9 cellular contexts compared by ENCODE assay signal in the genomic region with DNA sequence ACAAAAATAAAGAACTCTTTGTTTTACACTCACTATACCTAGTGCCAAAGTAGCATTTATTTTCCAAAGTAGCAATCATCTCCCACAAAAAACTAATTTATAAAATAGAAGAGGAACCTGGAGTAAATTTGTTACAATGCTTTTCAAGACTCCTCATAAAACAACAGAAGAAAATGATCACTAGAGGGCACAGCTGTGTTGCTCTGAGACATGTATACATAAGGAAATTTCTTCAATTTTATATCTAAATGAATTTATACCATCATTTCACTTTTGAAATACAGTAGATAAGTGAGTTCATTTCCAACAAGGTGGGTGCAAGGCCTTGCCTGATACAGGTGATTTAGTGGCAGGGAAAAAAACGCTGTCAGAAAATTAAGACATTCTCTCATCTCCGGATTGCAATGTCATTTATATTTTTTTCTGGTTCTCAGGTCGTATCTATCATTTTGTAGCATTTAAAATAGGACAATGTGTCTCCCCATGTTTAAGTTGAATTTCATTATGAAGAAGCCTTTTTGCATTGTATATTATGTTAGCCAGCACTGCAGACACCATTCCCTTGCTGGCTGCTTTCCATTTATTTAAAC. TPM values are rescaled to one million over a fixed set of nuclear protein-coding genes. Genes with fewer than 3 reads are reported as not detected.
DNase-seq lines count a peak whose midpoint lies in the region; ATAC-seq and TF ChIP-seq lines count a peak whose summit lies in the region.
"Had no signal": no experiment of that assay in that cellular context is flagged by ENCODE, and none has a peak within 500 bp of the region (broad histone marks: within the 10 kb centered on the region; RNA-seq: fewer than 3 reads in every experiment).

No MANE protein-coding gene starts in this region.

- H3K27me3 ChIP-seq in Loucy (ENCODE audit: insufficient read depth, low read length, poor library complexity, severe bottlenecking) (no peaks in the 10 kb centered on the region), mammary epithelial cell (ENCODE audit: insufficient read depth, low read length) (no peaks in the 10 kb centered on the region), neural cell (ENCODE audit: insufficient read depth, low read depth, low read length) (no peaks in the 10 kb centered on the region)
- H3K27me3 ChIP-seq: SJSA1 had no signal

- intact Hi-C loops in mammary epithelial cell (cut with micrococcal nuclease): loop anchor here (1.0 kb wide), 1 partner anchor 157 kb away; no protein-coding TSS in a partner anchor

- TF ChIP-seq CTCF in Loucy (conservative IDR thresholded peaks at IDR 0.05; ENCODE audit: low read length) (peak; percentile 73), mammary epithelial cell (conservative IDR thresholded peaks at IDR 0.05 in 1 of 2, IDR thresholded peaks at IDR 0.05 in 1 of 2; ENCODE audit: extremely low read depth in 1 of 2, insufficient read depth in 1 of 2, low read depth in 1 of 2, low read length in 2 of 2) (peak; percentile 25 to 54), neural cell (IDR thresholded peaks at IDR 0.05; ENCODE audit: poor library complexity, severe bottlenecking) (peak; percentile 68), mesothelial cell of epicardium (IDR thresholded peaks at IDR 0.05; ENCODE audit: unreplicated experiment) (no peak), endothelial cell (IDR thresholded peaks at IDR 0.05; ENCODE audit: unreplicated experiment) (no peak)

- H3K4me3 ChIP-seq in Loucy (ENCODE audit: low read length, poor library complexity, severe bottlenecking): no peak overlapping the region
- no peak overlapping the region for H3K4me3 ChIP-seq in mammary epithelial cell (replicated peaks in 1 of 3; ENCODE audit: insufficient read depth in 1 of 3, low read depth in 2 of 3, low read length in 3 of 3)
- H3K4me3 ChIP-seq in neural cell (ENCODE audit: low read length): no peak overlapping the region
- H3K4me3 ChIP-seq: SJSA1 had no signal

- no peaks in the 10 kb centered on the region for H3K4me1 ChIP-seq in Loucy (ENCODE audit: insufficient read depth, low read length, poor library complexity, severe bottlenecking)
- no peaks in the 10 kb centered on the region for H3K4me1 ChIP-seq in mammary epithelial cell (ENCODE audit: insufficient read depth, low read length)
- H3K4me1 ChIP-seq: SJSA1 had no signal

- no peak for TF ChIP-seq EP300 in neural cell (conservative IDR thresholded peaks at IDR 0.05; ENCODE audit: poor library complexity, severe bottlenecking)

- CTCF ChIA-PET in mammary epithelial cell (lab: Charles Lee; ENCODE audit: low non-redundant PET): no interaction called here

- no peak overlapping the region for H3K27ac Mint-ChIP-seq in mesothelial cell of epicardium
- H3K27ac Mint-ChIP-seq in endothelial cell (ENCODE audit: unreplicated experiment): no peak overlapping the region

- H3K9me3 ChIP-seq in Loucy (ENCODE audit: insufficient read depth, low read depth, low read length) (no peaks in the 10 kb centered on the region), mammary epithelial cell (replicated peaks; ENCODE audit: insufficient read depth, low read length) (no peaks in the 10 kb centered on the region), neural cell (ENCODE audit: low read length) (no peaks in the 10 kb centered on the region)
- H3K9me3 ChIP-seq: SJSA1 had no signal

- no peaks in the 10 kb centered on the region for H3F3A ChIP-seq in Loucy (ENCODE audit: low read depth)
- no peaks in the 10 kb centered on the region for H3F3A ChIP-seq in neural cell (ENCODE audit: insufficient read depth, low read length, poor library complexity, severe bottlenecking)

- no peak for ATAC-seq in GM19395 (IDR thresholded peaks at IDR 0.05; ENCODE audit: unreplicated experiment)

- no peaks in the 10 kb centered on the region for H3K36me3 Mint-ChIP-seq in mesothelial cell of epicardium
- no peaks in the 10 kb centered on the region for H3K36me3 Mint-ChIP-seq in endothelial cell (ENCODE audit: low read depth, unreplicated experiment)

- BruUV-seq in mammary epithelial cell (replicated peaks; lab: Mats Ljungman, UMichigan): no TSS peak

- in situ Hi-C loops in mammary epithelial cell (cut with MboI; ENCODE audit: low sequenced_read_pairs in 2 of 2): loop anchor here (5.0 kb wide), 1 partner anchor 156 kb away; no protein-coding TSS in a partner anchor

- H3K36me3 ChIP-seq in Loucy (ENCODE audit: insufficient read depth, low read length) (no peaks in the 10 kb centered on the region), mammary epithelial cell (ENCODE audit: insufficient read depth, low read length) (no peaks in the 10 kb centered on the region), neural cell (ENCODE audit: insufficient read depth, low read length) (no peaks in the 10 kb centered on the region)
- H3K36me3 ChIP-seq: SJSA1 had no signal

- no peaks in the 10 kb centered on the region for H3K27me3 Mint-ChIP-seq in mesothelial cell of epicardium (ENCODE audit: low read depth)
- H3K27me3 Mint-ChIP-seq in endothelial cell (ENCODE audit: unreplicated experiment): no peaks in the 10 kb centered on the region

- H3K4me3 Mint-ChIP-seq in mesothelial cell of epicardium (no peak overlapping the region), endothelial cell (ENCODE audit: unreplicated experiment) (no peak overlapping the region)

- dilution Hi-C loops in mammary epithelial cell (cut with HindIII; ENCODE audit: low sequenced_read_pairs): loop anchor here (25.0 kb wide), 1 partner anchor 166 kb away; no protein-coding TSS in a partner anchor

- no peak overlapping the region for H3K4me2 ChIP-seq in Loucy (ENCODE audit: low read depth, low read length, poor library complexity, severe bottlenecking)
- no peak overlapping the region for H3K4me2 ChIP-seq in mammary epithelial cell (ENCODE audit: insufficient read depth, low read depth, low read length)
- H3K4me2 ChIP-seq in neural cell (ENCODE audit: low read length): no peak overlapping the region

- H3K27ac ChIP-seq in mammary epithelial cell (ENCODE audit: insufficient read depth, low read depth, low read length): no peak overlapping the region
- no peak overlapping the region for H3K27ac ChIP-seq in neural cell (ENCODE audit: low read length)
- H3K27ac ChIP-seq: SJSA1 had no signal

- H2AFZ ChIP-seq in Loucy (ENCODE audit: low read length) (no peak overlapping the region), mammary epithelial cell (ENCODE audit: low read depth, low read length) (no peak overlapping the region), neural cell (ENCODE audit: low read depth, low read length) (no peak overlapping the region)

- H3K9me2 ChIP-seq in Loucy (replicated peaks; ENCODE audit: low read depth, low read length): no peaks in the 10 kb centered on the region
- no peaks in the 10 kb centered on the region for H3K9me2 ChIP-seq in neural cell (ENCODE audit: insufficient read depth, low read length)

- WGBS in mammary epithelial cell (ENCODE audit: low coverage, missing lambda C conversion rate): 78% methylated on average over 3 of the region's 3 CpGs

- H4K20me1 ChIP-seq in Loucy (ENCODE audit: insufficient read depth, low read length, poor library complexity, severe bottlenecking) (no peaks in the 10 kb centered on the region), mammary epithelial cell (ENCODE audit: insufficient read depth, low read length) (no peaks in the 10 kb centered on the region), neural cell (ENCODE audit: insufficient read depth) (no peaks in the 10 kb centered on the region)

- H3K79me2 ChIP-seq in Loucy (ENCODE audit: insufficient read depth, low read length) (no peaks in the 10 kb centered on the region), mammary epithelial cell (ENCODE audit: insufficient read depth, low read length) (no peaks in the 10 kb centered on the region), neural cell (replicated peaks; ENCODE audit: insufficient read depth, low read length) (no peaks in the 10 kb centered on the region)

- DNase-seq in DMS53 treated with DMSO at 0.1 percent for 48 hours (lab: John Stamatoyannopoulos, UW; ENCODE audit: unreplicated experiment) (peak; percentile 4), mammary epithelial cell (no peak), mesothelial cell of epicardium (ENCODE audit: low spot score in 2 of 2, unreplicated experiment in 2 of 2) (no peak), endothelial cell (ENCODE audit: low spot score) (no peak), AG20443 (ENCODE audit: low spot score) (no peak)

- H3K4me1 Mint-ChIP-seq in mesothelial cell of epicardium (peaks cover 2% of the 10 kb centered on the region), endothelial cell (ENCODE audit: unreplicated experiment) (no peaks in the 10 kb centered on the region)

- no peaks in the 10 kb centered on the region for H3K9me3 Mint-ChIP-seq in mesothelial cell of epicardium
- no peaks in the 10 kb centered on the region for H3K9me3 Mint-ChIP-seq in endothelial cell (ENCODE audit: unreplicated experiment)

- H3K9ac ChIP-seq in Loucy (ENCODE audit: low read depth, low read length, poor library complexity, severe bottlenecking): no peak overlapping the region
- H3K9ac ChIP-seq in mammary epithelial cell (ENCODE audit: insufficient read depth, low read length): no peak overlapping the region
- no peak overlapping the region for H3K9ac ChIP-seq in neural cell (ENCODE audit: low read length)

- TF ChIP-seq RAD21 in neural cell (conservative IDR thresholded peaks at IDR 0.05): peak; percentile 71

TF ChIP-seq in neural cell, 6 proteins besides CTCF, POLR2A, EP300 and RAD21:
- no peak for TF ChIP-seq MXI1 (conservative IDR thresholded peaks at IDR 0.05; ENCODE audit: poor library complexity, severe bottlenecking)
- peak; percentile 75 for TF ChIP-seq SMC3 (conservative IDR thresholded peaks at IDR 0.05; ENCODE audit: poor library complexity)

RNA-seq across cellular contexts. Expression of gene ARHGEF26, which starts 25.3 kb away (rescaled TPM):
- 10 to 100 TPM in 1 of 2 donors, 1 to 10 TPM in 1; 2.7 to 12.2 TPM for total RNA-seq in mammary epithelial cell
- 1.2 TPM for polyA plus RNA-seq in mammary epithelial cell
- not detected for polyA minus RNA-seq in mammary epithelial cell
- 3.7 and 5.7 TPM in 2 replicates for polyA plus RNA-seq in neural cell
- 3.0 and 3.7 TPM in 2 replicates for polyA minus RNA-seq in neural cell
- total RNA-seq in mesothelial cell of epicardium: 6.2 to 6.6 TPM (median 6.6 TPM) in 3 replicates
- 22.9 TPM for total RNA-seq in endothelial cell (ENCODE audit: unreplicated experiment)

Comparison
In these comparisons a context has a peak if more than half of its experiments do, and no peak if none do; other contexts are left out.
1. CTCF ChIP-seq: peak in Loucy (single experiment), mammary epithelial cell (2 of 2) and neural cell (single experiment); none in mesothelial cell of epicardium (single experiment) and endothelial cell (single experiment).